In the genomic region with DNA sequence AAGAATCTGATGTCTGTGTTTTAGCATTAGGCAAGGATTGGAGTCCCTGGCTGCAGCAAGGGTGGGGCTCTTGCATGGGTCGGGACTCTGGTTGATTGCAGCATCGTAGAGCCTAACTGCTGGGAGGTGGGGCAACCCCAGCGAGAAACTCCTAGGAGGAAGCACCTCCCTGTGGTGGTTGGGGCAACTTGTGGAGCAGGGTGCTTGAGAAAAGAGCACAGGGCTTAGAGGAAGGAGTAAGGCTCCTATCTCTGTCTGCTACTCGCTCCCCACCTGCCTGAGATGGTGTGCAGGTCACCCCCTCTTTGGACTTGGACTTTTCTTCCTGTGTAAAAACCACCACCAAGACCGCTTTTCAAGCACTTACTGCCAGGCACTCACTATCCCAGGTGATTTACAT, we compare ENCODE assay signal across 10 cellular contexts. TPM values are rescaled to one million over a fixed set of nuclear protein-coding genes. Genes with fewer than 3 reads are reported as not detected.
A peak's percentile ranks its signal among the peaks of the same experiment; 100 is the strongest.
DNase-seq lines count a peak whose midpoint lies in the region; ATAC-seq and TF ChIP-seq lines count a peak whose summit lies in the region.
"Had no signal": no experiment of that assay in that cellular context is flagged by ENCODE, and none has a peak within 500 bp of the region (broad histone marks: within the 10 kb centered on the region; RNA-seq: fewer than 3 reads in every experiment).

No MANE protein-coding gene starts in this region.

- H3K4me3 Mint-ChIP-seq in MCF 10A (ENCODE audit: unreplicated experiment) (no peak overlapping the region), WTC11 (no peak overlapping the region)

- H3K27me3 ChIP-seq in mammary epithelial cell (ENCODE audit: insufficient read depth, low read length) (no peaks in the 10 kb centered on the region), vagina (no peaks in the 10 kb centered on the region)
- H3K27me3 ChIP-seq: MG63 had no signal

- no peak overlapping the region for H3K4me2 ChIP-seq in mammary epithelial cell (ENCODE audit: insufficient read depth, low read depth, low read length)

- H4K20me1 ChIP-seq in mammary epithelial cell (ENCODE audit: insufficient read depth, low read length): no peaks in the 10 kb centered on the region

- peak; percentile 28; the same call in 1 of the 2 replicates for ATAC-seq in WTC11
- ATAC-seq in HG02610 (IDR thresholded peaks at IDR 0.05; ENCODE audit: unreplicated experiment): no peak

- H3K27ac ChIP-seq in mammary epithelial cell (ENCODE audit: insufficient read depth, low read depth, low read length) (no peak overlapping the region), vagina (peak overlapping the region; percentile 13)
- H3K27ac ChIP-seq: thoracic aorta had no signal

- in situ Hi-C loops in mammary epithelial cell (cut with MboI; ENCODE audit: low sequenced_read_pairs in 2 of 2): no loop called here

- dilution Hi-C loops in mammary epithelial cell (cut with HindIII; ENCODE audit: low sequenced_read_pairs): no loop called here

- H3K9me3 Mint-ChIP-seq in MCF 10A (ENCODE audit: unreplicated experiment): no peaks in the 10 kb centered on the region
- H3K9me3 Mint-ChIP-seq in WTC11: no peaks in the 10 kb centered on the region

- CTCF ChIA-PET in MCF 10A (lab: Yijun Ruan, JAX): interaction anchor here (1.0 kb wide), 1 partner anchor 9 kb away, joined by 7 read pairs; no protein-coding TSS in a partner anchor
- CTCF ChIA-PET in mammary epithelial cell (lab: Charles Lee; ENCODE audit: low non-redundant PET): no interaction called here
- CTCF ChIA-PET in WTC11 (lab: Charles Lee): no interaction called here

- WGBS in mammary epithelial cell (ENCODE audit: low coverage, missing lambda C conversion rate): 85% methylated on average over 5 of the region's 5 CpGs

- H3K9ac ChIP-seq in mammary epithelial cell (ENCODE audit: insufficient read depth, low read length): no peak overlapping the region

- DNase-seq in MCF 10A (ENCODE audit: unreplicated experiment) (peak; percentile 60), mammary epithelial cell (no peak), WTC11 (ENCODE audit: low spot score) (no peak), islet precursor cell (peak; percentile 62), vagina (ENCODE audit: extremely low spot score in 2 of 2) (no peak), GM19238 (ENCODE audit: insufficient read length, low spot score) (no peak), NCI-H1930 (lab: John Stamatoyannopoulos, UW) (no peak)
- DNase-seq: MG63 had no signal

- H3K4me3 ChIP-seq in mammary epithelial cell (replicated peaks in 1 of 3; ENCODE audit: insufficient read depth in 1 of 3, low read depth in 2 of 3, low read length in 3 of 3) (no peak overlapping the region), vagina (no peak overlapping the region)
- H3K4me3 ChIP-seq: MG63, thoracic aorta had no signal

- H3K36me3 Mint-ChIP-seq in MCF 10A (ENCODE audit: insufficient read depth, unreplicated experiment): peaks cover 20% of the 10 kb centered on the region
- H3K36me3 Mint-ChIP-seq in WTC11: peaks cover 4% of the 10 kb centered on the region; the same call in 1 of the 2 replicates

- H3K4me1 ChIP-seq in mammary epithelial cell (ENCODE audit: insufficient read depth, low read length) (peaks cover 30% of the 10 kb centered on the region), vagina (peaks cover 59% of the 10 kb centered on the region)

- peaks cover 97% of the 10 kb centered on the region for H3K79me2 ChIP-seq in mammary epithelial cell (ENCODE audit: insufficient read depth, low read length)

- H3K4me1 Mint-ChIP-seq in MCF 10A (ENCODE audit: insufficient read depth, unreplicated experiment): peaks cover 40% of the 10 kb centered on the region
- H3K4me1 Mint-ChIP-seq in WTC11: peaks cover 51% of the 10 kb centered on the region

- intact Hi-C loops in MCF 10A (cut with micrococcal nuclease) (no loop called here), mammary epithelial cell (cut with micrococcal nuclease) (no loop called here), vagina (cut with DNase I) (no loop called here)

- H3K36me3 ChIP-seq in mammary epithelial cell (ENCODE audit: insufficient read depth, low read length): no peaks in the 10 kb centered on the region
- no peaks in the 10 kb centered on the region for H3K36me3 ChIP-seq in vagina
- H3K36me3 ChIP-seq: thoracic aorta had no signal

- H3K27ac Mint-ChIP-seq in MCF 10A (ENCODE audit: low read depth, unreplicated experiment) (no peak overlapping the region), WTC11 (peak overlapping the region; percentile 70; the same call in 1 of the 2 replicates)

- POLR2A ChIA-PET in MCF 10A (lab: Yijun Ruan, JAX): interaction anchor here (0.9 to 1.1 kb wide), 2 partner anchors 15 to 48 kb away, joined by 4 read pairs; partner anchors contain the start of genes CCDC134 and SREBF2
- POLR2A ChIA-PET in WTC11 (lab: Charles Lee): no interaction called here

- BruUV-seq in MCF 10A (replicated peaks; lab: Mats Ljungman, UMichigan) (no TSS peak), mammary epithelial cell (replicated peaks; lab: Mats Ljungman, UMichigan) (no TSS peak)

- H3K9me3 ChIP-seq in mammary epithelial cell (replicated peaks; ENCODE audit: insufficient read depth, low read length) (no peaks in the 10 kb centered on the region), vagina (no peaks in the 10 kb centered on the region)
- H3K9me3 ChIP-seq: MG63, thoracic aorta had no signal

- no peak overlapping the region for H2AFZ ChIP-seq in mammary epithelial cell (ENCODE audit: low read depth, low read length)

- TF ChIP-seq CTCF in MCF 10A (IDR thresholded peaks at IDR 0.05; ENCODE audit: unreplicated experiment) (no peak), mammary epithelial cell (conservative IDR thresholded peaks at IDR 0.05 in 1 of 2, IDR thresholded peaks at IDR 0.05 in 1 of 2; ENCODE audit: extremely low read depth in 1 of 2, insufficient read depth in 1 of 2, low read depth in 1 of 2, low read length in 2 of 2) (peak in 1 of 2 donors; percentile 16), WTC11 (IDR thresholded peaks at IDR 0.05) (no peak), vagina (IDR thresholded peaks at IDR 0.05) (no peak)

- H3K27me3 Mint-ChIP-seq in MCF 10A (ENCODE audit: insufficient read depth, unreplicated experiment) (no peaks in the 10 kb centered on the region), WTC11 (ENCODE audit: low read depth) (no peaks in the 10 kb centered on the region)

- TF ChIP-seq POLR2A in vagina (IDR thresholded peaks at IDR 0.05): no peak

TF ChIP-seq in WTC11, 78 proteins besides CTCF, POLR2A, EP300 and RAD21 (continues in another document):
- TF ChIP-seq, protein P1, sequence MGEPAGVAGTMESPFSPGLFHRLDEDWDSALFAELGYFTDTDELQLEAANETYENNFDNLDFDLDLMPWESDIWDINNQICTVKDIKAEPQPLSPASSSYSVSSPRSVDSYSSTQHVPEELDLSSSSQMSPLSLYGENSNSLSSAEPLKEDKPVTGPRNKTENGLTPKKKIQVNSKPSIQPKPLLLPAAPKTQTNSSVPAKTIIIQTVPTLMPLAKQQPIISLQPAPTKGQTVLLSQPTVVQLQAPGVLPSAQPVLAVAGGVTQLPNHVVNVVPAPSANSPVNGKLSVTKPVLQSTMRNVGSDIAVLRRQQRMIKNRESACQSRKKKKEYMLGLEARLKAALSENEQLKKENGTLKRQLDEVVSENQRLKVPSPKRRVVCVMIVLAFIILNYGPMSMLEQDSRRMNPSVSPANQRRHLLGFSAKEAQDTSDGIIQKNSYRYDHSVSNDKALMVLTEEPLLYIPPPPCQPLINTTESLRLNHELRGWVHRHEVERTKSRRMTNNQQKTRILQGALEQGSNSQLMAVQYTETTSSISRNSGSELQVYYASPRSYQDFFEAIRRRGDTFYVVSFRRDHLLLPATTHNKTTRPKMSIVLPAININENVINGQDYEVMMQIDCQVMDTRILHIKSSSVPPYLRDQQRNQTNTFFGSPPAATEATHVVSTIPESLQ (CRISPR knock-in tag; IDR thresholded peaks at IDR 0.05): no peak
- TF ChIP-seq NFATC4 (CRISPR knock-in tag; IDR thresholded peaks at IDR 0.05): no peak
- TF ChIP-seq, protein P2, sequence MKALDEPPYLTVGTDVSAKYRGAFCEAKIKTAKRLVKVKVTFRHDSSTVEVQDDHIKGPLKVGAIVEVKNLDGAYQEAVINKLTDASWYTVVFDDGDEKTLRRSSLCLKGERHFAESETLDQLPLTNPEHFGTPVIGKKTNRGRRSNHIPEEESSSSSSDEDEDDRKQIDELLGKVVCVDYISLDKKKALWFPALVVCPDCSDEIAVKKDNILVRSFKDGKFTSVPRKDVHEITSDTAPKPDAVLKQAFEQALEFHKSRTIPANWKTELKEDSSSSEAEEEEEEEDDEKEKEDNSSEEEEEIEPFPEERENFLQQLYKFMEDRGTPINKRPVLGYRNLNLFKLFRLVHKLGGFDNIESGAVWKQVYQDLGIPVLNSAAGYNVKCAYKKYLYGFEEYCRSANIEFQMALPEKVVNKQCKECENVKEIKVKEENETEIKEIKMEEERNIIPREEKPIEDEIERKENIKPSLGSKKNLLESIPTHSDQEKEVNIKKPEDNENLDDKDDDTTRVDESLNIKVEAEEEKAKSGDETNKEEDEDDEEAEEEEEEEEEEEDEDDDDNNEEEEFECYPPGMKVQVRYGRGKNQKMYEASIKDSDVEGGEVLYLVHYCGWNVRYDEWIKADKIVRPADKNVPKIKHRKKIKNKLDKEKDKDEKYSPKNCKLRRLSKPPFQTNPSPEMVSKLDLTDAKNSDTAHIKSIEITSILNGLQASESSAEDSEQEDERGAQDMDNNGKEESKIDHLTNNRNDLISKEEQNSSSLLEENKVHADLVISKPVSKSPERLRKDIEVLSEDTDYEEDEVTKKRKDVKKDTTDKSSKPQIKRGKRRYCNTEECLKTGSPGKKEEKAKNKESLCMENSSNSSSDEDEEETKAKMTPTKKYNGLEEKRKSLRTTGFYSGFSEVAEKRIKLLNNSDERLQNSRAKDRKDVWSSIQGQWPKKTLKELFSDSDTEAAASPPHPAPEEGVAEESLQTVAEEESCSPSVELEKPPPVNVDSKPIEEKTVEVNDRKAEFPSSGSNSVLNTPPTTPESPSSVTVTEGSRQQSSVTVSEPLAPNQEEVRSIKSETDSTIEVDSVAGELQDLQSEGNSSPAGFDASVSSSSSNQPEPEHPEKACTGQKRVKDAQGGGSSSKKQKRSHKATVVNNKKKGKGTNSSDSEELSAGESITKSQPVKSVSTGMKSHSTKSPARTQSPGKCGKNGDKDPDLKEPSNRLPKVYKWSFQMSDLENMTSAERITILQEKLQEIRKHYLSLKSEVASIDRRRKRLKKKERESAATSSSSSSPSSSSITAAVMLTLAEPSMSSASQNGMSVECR (CRISPR knock-in tag; IDR thresholded peaks at IDR 0.05; ENCODE audit: borderline replicate concordance): no peak

RNA-seq across cellular contexts. Expression of gene SREBF2, which starts 15.6 kb away (rescaled TPM):
- total RNA-seq in MCF 10A (2022) (88.4 and 104 TPM in 2 replicates), mammary epithelial cell (100 to 1,000 TPM; 100 to 131 TPM), WTC11 (2021) (151 to 173 TPM (median 171 TPM) in 3 replicates), vagina (98.0 TPM)
- 61.6 TPM for polyA plus RNA-seq in mammary epithelial cell
- 220 TPM for polyA minus RNA-seq in mammary epithelial cell

RNA-seq across cellular contexts. Expression of gene CCDC134, which starts 48.0 kb away (rescaled TPM):
- 4.0 and 4.3 TPM in 2 replicates for total RNA-seq in MCF 10A (2022)
- total RNA-seq in mammary epithelial cell: 10 to 100 TPM in 1 of 2 donors, 1 to 10 TPM in 1; 9.4 to 10.5 TPM
- 7.3 TPM for polyA plus RNA-seq in mammary epithelial cell
- 3.7 TPM for polyA minus RNA-seq in mammary epithelial cell
- 19.0 to 21.3 TPM (median 19.2 TPM) in 3 replicates for total RNA-seq in WTC11 (2021)
- total RNA-seq in vagina: 8.8 TPM

Comparison
In these comparisons a context has a peak if more than half of its experiments do, and no peak if none do; other contexts are left out.
1. DNase-seq: peak in MCF 10A (single experiment) and islet precursor cell (single experiment); none in mammary epithelial cell (single experiment), WTC11 (single experiment), vagina (0 of 2), GM19238 (single experiment) and NCI-H1930 (0 of 2).